25 cellular contexts compared by ENCODE assay signal in genomic region chr1:179437171-179437570, GRCh38.
DNase-seq lines count a peak whose midpoint lies in the region; ATAC-seq and TF ChIP-seq lines count a peak whose summit lies in the region.
"Had no signal": no experiment of that assay in that cellular context is flagged by ENCODE, and none has a peak within 500 bp of the region (broad histone marks: within the 10 kb centered on the region; RNA-seq: fewer than 3 reads in every experiment).

No MANE protein-coding gene starts in this region.

- H3K9me3 Mint-ChIP-seq in endodermal cell (peaks cover 69% of the 10 kb centered on the region), neural progenitor cell (peaks cover 3% of the 10 kb centered on the region)
- no peaks in the 10 kb centered on the region for H3K9me3 Mint-ChIP-seq in activated CD4-positive, alpha-beta memory T cell treated with anti-CD3 and anti-CD28 coated beads, Interleukin-2, amount 10 ng/mL, durations not matched to agents 7 days and 5 days
- H3K9me3 Mint-ChIP-seq: CD4-positive, CD25-positive, alpha-beta regulatory T cell had no signal

- no peaks in the 10 kb centered on the region for H3K79me2 ChIP-seq in neural progenitor cell (ENCODE audit: low read depth)

- peaks cover 9% of the 10 kb centered on the region for H3K36me3 Mint-ChIP-seq in endodermal cell (ENCODE audit: low read depth)
- no peaks in the 10 kb centered on the region for H3K36me3 Mint-ChIP-seq in neural progenitor cell
- no peaks in the 10 kb centered on the region for H3K36me3 Mint-ChIP-seq in activated CD4-positive, alpha-beta memory T cell treated with anti-CD3 and anti-CD28 coated beads, Interleukin-2, amount 10 ng/mL, durations not matched to agents 7 days and 5 days (ENCODE audit: low read depth)
- H3K36me3 Mint-ChIP-seq: CD14-positive monocyte; CD4-positive, alpha-beta memory T cell; CD4-positive, CD25-positive, alpha-beta regulatory T cell; CD8-positive, alpha-beta memory T cell had no signal

- no peak overlapping the region for H3K27ac Mint-ChIP-seq in endodermal cell
- H3K27ac Mint-ChIP-seq in neural progenitor cell: peak overlapping the region; percentile 21
- no peak overlapping the region for H3K27ac Mint-ChIP-seq in activated CD4-positive, alpha-beta memory T cell treated with anti-CD3 and anti-CD28 coated beads, Interleukin-2, amount 10 ng/mL, durations not matched to agents 7 days and 5 days
- H3K27ac Mint-ChIP-seq: CD14-positive monocyte; CD4-positive, alpha-beta memory T cell; CD4-positive, CD25-positive, alpha-beta regulatory T cell; CD8-positive, alpha-beta memory T cell had no signal

- H4K20me1 ChIP-seq in neural progenitor cell (ENCODE audit: low read depth): no peaks in the 10 kb centered on the region
- H4K20me1 ChIP-seq: BLaER1 had no signal

- H3K4me1 Mint-ChIP-seq in endodermal cell (peaks cover 2% of the 10 kb centered on the region), neural progenitor cell (peaks cover 3% of the 10 kb centered on the region)
- H3K4me1 Mint-ChIP-seq in activated CD4-positive, alpha-beta memory T cell treated with anti-CD3 and anti-CD28 coated beads, Interleukin-2, amount 10 ng/mL, durations not matched to agents 7 days and 5 days: no peaks in the 10 kb centered on the region
- H3K4me1 Mint-ChIP-seq: CD14-positive monocyte; CD4-positive, alpha-beta memory T cell; CD4-positive, CD25-positive, alpha-beta regulatory T cell; CD8-positive, alpha-beta memory T cell had no signal

- DNase-seq in Right ventricle myocardium inferior (ENCODE audit: missing footprints): peak; percentile 7
- DNase-seq in heart right ventricle: no peak
- DNase-seq in NT2/D1 (ENCODE audit: low read depth, low spot score): peak; percentile 27
- DNase-seq in endodermal cell: peak; percentile 80
- DNase-seq in neural progenitor cell (ENCODE audit: low spot score): no peak
- DNase-seq in activated CD4-positive, alpha-beta memory T cell treated with anti-CD3 and anti-CD28 coated beads, Interleukin-2, amount 10 ng/mL, durations not matched to agents 7 days and 5 days: no peak
- DNase-seq in central memory CD4-positive, alpha-beta T cell: no peak
- DNase-seq: 8988T; ACHN; BE2C; C1 segment of cervical spinal cord; CD4-positive, alpha-beta memory T cell; CD4-positive, CD25-positive, alpha-beta regulatory T cell; CD8-positive, alpha-beta memory T cell; COR-L47; DMS 273 treated with DMSO at 0.1 percent for 48 hours; DMS153; DMS53; DMS79; DND-41; EL; GF-D8 had no signal

- CTCF ChIA-PET in activated CD4-positive, alpha-beta memory T cell treated with anti-CD3 and anti-CD28 coated beads, Interleukin-2, amount 10 ng/mL, durations not matched to agents 7 days and 5 days (lab: Charles Lee): no interaction called here

- no peak overlapping the region for H2AFZ ChIP-seq in neural progenitor cell (replicated peaks)

- no peak overlapping the region for H3K9ac ChIP-seq in NT2/D1 (ENCODE audit: insufficient read length, low read depth)
- H3K9ac ChIP-seq in endodermal cell (ENCODE audit: extremely low read depth, low read length, poor library complexity, severe bottlenecking): no peak overlapping the region
- H3K9ac ChIP-seq in neural progenitor cell: no peak overlapping the region
- H3K9ac ChIP-seq: BLaER1 had no signal

- ATAC-seq in Right ventricle myocardium inferior (no peak), heart right ventricle (no peak), GM21786 (IDR thresholded peaks at IDR 0.05; ENCODE audit: unreplicated experiment) (no peak)

- peaks cover 0 to 7% (median 0%) of the 10 kb centered on the region in 11 donors for H3K9me3 ChIP-seq in heart right ventricle
- H3K9me3 ChIP-seq in NT2/D1 (ENCODE audit: insufficient read depth, low read length): no peaks in the 10 kb centered on the region
- peaks cover 73% of the 10 kb centered on the region for H3K9me3 ChIP-seq in endodermal cell (ENCODE audit: control insufficient read depth, low read length)
- no peaks in the 10 kb centered on the region for H3K9me3 ChIP-seq in neural progenitor cell (ENCODE audit: low read depth)
- H3K9me3 ChIP-seq: BE2C, BLaER1 had no signal

- 64 to 80% methylated on average over 7 of the region's 7 CpGs for WGBS in heart right ventricle, 2 donors
- WGBS in endodermal cell (ENCODE audit: insufficient coverage in 1 of 2, insufficient read length in 1 of 2), 2 experiments: 55 to 78% methylated on average over 4 to 7 of the region's 7 CpGs

- H3K4me3 ChIP-seq in heart right ventricle (no peak overlapping the region), NT2/D1 (ENCODE audit: insufficient read length, low read depth) (no peak overlapping the region), endodermal cell (ENCODE audit: low read length) (peak overlapping the region; percentile 69), neural progenitor cell (no peak overlapping the region)
- H3K4me3 ChIP-seq: BLaER1 had no signal

- H3K27ac ChIP-seq in heart right ventricle (no peak overlapping the region), endodermal cell (ENCODE audit: low read depth, low read length) (no peak overlapping the region), neural progenitor cell (no peak overlapping the region)
- H3K27ac ChIP-seq: BLaER1 had no signal

- H3K4me3 Mint-ChIP-seq in endodermal cell (no peak overlapping the region), neural progenitor cell (no peak overlapping the region)
- no peak overlapping the region for H3K4me3 Mint-ChIP-seq in activated CD4-positive, alpha-beta memory T cell treated with anti-CD3 and anti-CD28 coated beads, Interleukin-2, amount 10 ng/mL, durations not matched to agents 7 days and 5 days
- H3K4me3 Mint-ChIP-seq: CD14-positive monocyte; CD4-positive, alpha-beta memory T cell; CD8-positive, alpha-beta memory T cell had no signal

- H3K4me2 ChIP-seq in neural progenitor cell: no peak overlapping the region
- H3K4me2 ChIP-seq: BLaER1 had no signal

- intact Hi-C loops in Right ventricle myocardium inferior (cut with DNase I) (no loop called here), heart right ventricle (cut with DNase I) (no loop called here)

- peaks cover 2% of the 10 kb centered on the region for H3K27me3 Mint-ChIP-seq in endodermal cell (ENCODE audit: insufficient read depth)
- H3K27me3 Mint-ChIP-seq in neural progenitor cell (ENCODE audit: insufficient read depth, low read depth): no peaks in the 10 kb centered on the region
- H3K27me3 Mint-ChIP-seq in activated CD4-positive, alpha-beta memory T cell treated with anti-CD3 and anti-CD28 coated beads, Interleukin-2, amount 10 ng/mL, durations not matched to agents 7 days and 5 days: peaks cover 3% of the 10 kb centered on the region

- H3K4me1 ChIP-seq in heart right ventricle (no peaks in the 10 kb centered on the region), NT2/D1 (ENCODE audit: insufficient read depth, insufficient read length) (no peaks in the 10 kb centered on the region), endodermal cell (ENCODE audit: control insufficient read depth, insufficient read depth, low read length) (no peaks in the 10 kb centered on the region), neural progenitor cell (no peaks in the 10 kb centered on the region)
- H3K4me1 ChIP-seq: BE2C, BLaER1 had no signal

- H3K36me3 ChIP-seq in heart right ventricle: no peaks in the 10 kb centered on the region
- no peaks in the 10 kb centered on the region for H3K36me3 ChIP-seq in NT2/D1 (ENCODE audit: insufficient read depth, insufficient read length, low read length)
- H3K36me3 ChIP-seq in endodermal cell (ENCODE audit: control insufficient read depth, insufficient read depth, low read length): no peaks in the 10 kb centered on the region
- H3K36me3 ChIP-seq in neural progenitor cell: no peaks in the 10 kb centered on the region
- H3K36me3 ChIP-seq: BE2C, BLaER1 had no signal

- POLR2A ChIA-PET in activated CD4-positive, alpha-beta memory T cell treated with anti-CD3 and anti-CD28 coated beads, Interleukin-2, amount 10 ng/mL, durations not matched to agents 7 days and 5 days (lab: Charles Lee): no interaction called here

- no peaks in the 10 kb centered on the region for H3F3A ChIP-seq in neural progenitor cell (ENCODE audit: low read depth)

- TF ChIP-seq CTCF in heart right ventricle (IDR thresholded peaks at IDR 0.05): no peak
- TF ChIP-seq CTCF in endodermal cell (conservative IDR thresholded peaks at IDR 0.05): no peak
- no peak for TF ChIP-seq CTCF in neural progenitor cell (IDR thresholded peaks at IDR 0.05)

- H3K27me3 ChIP-seq in heart right ventricle (peaks cover 0 to 3% (median 0%) of the 10 kb centered on the region in 7 donors), NT2/D1 (ENCODE audit: insufficient read depth, insufficient read length) (no peaks in the 10 kb centered on the region), endodermal cell (ENCODE audit: control insufficient read depth, insufficient read depth, low read length, poor library complexity, severe bottlenecking) (no peaks in the 10 kb centered on the region), neural progenitor cell (no peaks in the 10 kb centered on the region)
- H3K27me3 ChIP-seq: BE2C, BLaER1 had no signal

Comparison
In these comparisons a context has a peak if more than half of its experiments do, and no peak if none do; other contexts are left out.
1. DNase-seq: peak in Right ventricle myocardium inferior (single experiment), NT2/D1 (single experiment) and endodermal cell (single experiment); none in heart right ventricle (0 of 2), neural progenitor cell (single experiment), activated CD4-positive, alpha-beta memory T cell treated with anti-CD3 and anti-CD28 coated beads, Interleukin-2, amount 10 ng/mL, durations not matched to agents 7 days and 5 days (single experiment) and central memory CD4-positive, alpha-beta T cell (single experiment).